In the genomic region with DNA sequence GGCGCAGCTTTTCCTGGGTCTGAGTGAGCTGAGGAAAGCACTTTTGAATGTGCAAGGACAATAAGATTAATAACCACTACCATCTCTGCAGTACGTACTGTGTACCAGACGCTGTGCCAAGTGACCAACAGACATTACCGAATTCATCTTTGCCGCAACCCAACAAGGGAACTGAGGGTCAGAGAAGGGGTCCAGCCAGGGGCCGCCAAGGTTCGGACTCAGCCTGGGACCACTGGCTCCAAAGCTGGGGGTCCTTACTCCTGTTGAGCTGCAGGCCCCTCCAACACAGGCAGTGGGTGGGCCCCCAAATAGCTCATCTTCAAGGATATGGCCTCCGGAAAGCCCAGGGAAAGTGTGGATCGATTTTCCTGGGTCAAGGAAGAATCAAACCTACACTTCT, we compare ENCODE assay signal across 8 cellular contexts.
"Had no signal": no experiment of that assay in that cellular context is flagged by ENCODE, and none has a peak within 500 bp of the region (broad histone marks: within the 10 kb centered on the region; RNA-seq: fewer than 3 reads in every experiment).

No MANE protein-coding gene starts in this region.

- H3K36me3 ChIP-seq: ovary, upper lobe of right lung had no signal

- H3K9me3 ChIP-seq: ovary, upper lobe of right lung had no signal

- DNase-seq: activated CD4-positive, alpha-beta T cell treated with anti-CD3 and anti-CD28 coated beads, Interleukin-2, amount 50 U/mL, for 48 hours; activated naive CD8-positive, alpha-beta T cell treated with anti-CD3 and anti-CD28 coated beads, Interleukin-2, amount 50 U/mL, for 24 hours; central memory CD4-positive, alpha-beta T cell; erythroblast; SHP77 treated with DMSO at 0.1 percent for 48 hours; upper lobe of right lung had no signal

- ATAC-seq: activated CD4-positive, CD25-positive, alpha-beta regulatory T cell treated with anti-CD3 and anti-CD28 coated beads, Interleukin-2, amount 50 U/mL, for 24 hours; activated naive CD8-positive, alpha-beta T cell treated with anti-CD3 and anti-CD28 coated beads, Interleukin-2, amount 50 U/mL, for 24 hours; upper lobe of right lung had no signal

- H3K27me3 ChIP-seq: ovary, upper lobe of right lung had no signal

- H3K4me3 ChIP-seq: ovary, upper lobe of right lung had no signal
